Comparison of ENCODE assay signal across 14 cellular contexts in genomic region chr2:162965151-162965550, GRCh38.
A peak's percentile ranks its signal among the peaks of the same experiment; 100 is the strongest.
DNase-seq lines count a peak whose midpoint lies in the region; TF ChIP-seq lines count a peak whose summit lies in the region.
"Had no signal": no experiment of that assay in that cellular context is flagged by ENCODE, and none has a peak within 500 bp of the region (broad histone marks: within the 10 kb centered on the region; RNA-seq: fewer than 3 reads in every experiment).

No MANE protein-coding gene starts in this region.

- peaks cover 0 to 7% (median 3%) of the 10 kb centered on the region in 4 donors for H3K9me3 ChIP-seq in esophagus muscularis mucosa
- H3K9me3 ChIP-seq: HAP-1 had no signal

- TF ChIP-seq EP300 in esophagus muscularis mucosa (IDR thresholded peaks at IDR 0.05), result no peak

- no peak for TF ChIP-seq POLR2A in esophagus muscularis mucosa (IDR thresholded peaks at IDR 0.05; ENCODE audit: low read depth)

- TF ChIP-seq CTCF in epithelial cell of proximal tubule (conservative IDR thresholded peaks at IDR 0.05; ENCODE audit: low read depth, low read length) (no peak), esophagus muscularis mucosa (IDR thresholded peaks at IDR 0.05) (no peak)

- WGBS in esophagus muscularis mucosa, result 80% methylated on average over 5 of the region's 5 CpGs

- no peak overlapping the region for H3K27ac ChIP-seq in esophagus muscularis mucosa (replicated peaks in 1 of 4)

- no peaks in the 10 kb centered on the region for H3K36me3 ChIP-seq in esophagus muscularis mucosa
- H3K36me3 ChIP-seq: HAP-1 had no signal

- in situ Hi-C loops in Caki2 (cut with HindIII; ENCODE audit: low pct_unique_long_range_greater_than_20kb, low sequenced_read_pairs) (no loop called here), KBM-7 (cut with MboI; ENCODE audit: low pct_unique_long_range_greater_than_20kb, low sequenced_read_pairs) (no loop called here)

- H3K4me3 ChIP-seq in epithelial cell of proximal tubule (ENCODE audit: low read depth, low read length), result no peak overlapping the region
- H3K4me3 ChIP-seq in esophagus muscularis mucosa, result no peak overlapping the region
- H3K4me3 ChIP-seq: HAP-1 had no signal

- no peaks in the 10 kb centered on the region for H3K4me1 ChIP-seq in esophagus muscularis mucosa
- H3K4me1 ChIP-seq: HAP-1 had no signal

- intact Hi-C loops in esophagus muscularis mucosa (cut with DNase I), result no loop called here

- H3K27me3 ChIP-seq in esophagus muscularis mucosa, result no peaks in the 10 kb centered on the region

- peak; percentile 62 for DNase-seq in Caki2 (ENCODE audit: low read depth)
- DNase-seq in epithelial cell of proximal tubule (ENCODE audit: low read depth), result peak; percentile 40
- peak; percentile 6 for DNase-seq in left kidney (ENCODE audit: low read depth, low spot score)
- DNase-seq in renal cortical epithelial cell (ENCODE audit: low read depth), result peak; percentile 86
- no peak for DNase-seq in KBM-7
- DNase-seq in esophagus muscularis mucosa (ENCODE audit: extremely low spot score), result no peak
- DNase-seq: C1 segment of cervical spinal cord; CD4-positive, alpha-beta memory T cell; COR-L47; DMS153; DND-41; GOT3; HFFc6 had no signal

Comparison
In these comparisons a context has a peak if more than half of its experiments do, and no peak if none do; other contexts are left out.
1. DNase-seq: peak in Caki2 (single experiment), epithelial cell of proximal tubule (single experiment), left kidney (single experiment) and renal cortical epithelial cell (single experiment); none in KBM-7 (single experiment) and esophagus muscularis mucosa (single experiment).